In the genomic region with DNA sequence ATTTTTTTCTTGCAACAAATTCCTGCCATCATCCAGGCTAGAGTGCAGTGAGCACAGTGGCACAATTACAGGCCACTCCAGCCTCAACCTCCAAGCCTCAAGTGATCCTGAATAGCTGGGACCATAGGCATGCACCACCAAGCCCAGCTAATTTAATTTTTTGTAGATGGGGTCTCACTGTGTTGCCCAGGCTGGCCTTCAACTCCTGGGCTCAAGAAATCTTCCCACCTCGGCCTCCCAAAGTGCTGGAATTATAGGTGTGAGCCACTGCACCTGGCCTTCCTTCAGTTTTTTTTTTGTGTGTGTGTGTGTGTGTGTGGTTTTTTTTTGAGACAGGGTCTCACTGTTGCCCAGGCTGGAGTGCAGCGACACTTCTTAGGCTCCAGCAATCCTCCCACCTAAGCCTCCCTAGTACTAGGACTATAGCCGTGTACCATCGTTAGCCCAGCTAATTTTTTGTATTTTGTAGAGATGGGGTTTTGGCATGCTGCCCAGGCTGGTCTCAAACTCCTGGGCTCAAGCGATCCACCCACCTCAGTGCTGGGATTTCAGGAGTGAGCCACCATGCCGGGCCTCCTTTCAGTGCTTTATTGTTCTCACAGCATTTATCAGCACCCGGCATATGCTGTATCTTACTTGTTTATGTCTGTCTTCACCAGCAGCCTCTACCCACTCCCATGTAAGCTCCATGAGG, we compare ENCODE assay signal across 22 cellular contexts. TPM values are rescaled to one million over a fixed set of nuclear protein-coding genes. Genes with fewer than 3 reads are reported as not detected.
DNase-seq lines count a peak whose midpoint lies in the region; ATAC-seq, FAIRE-seq and TF ChIP-seq lines count a peak whose summit lies in the region.
"Had no signal": no experiment of that assay in that cellular context is flagged by ENCODE, and none has a peak within 500 bp of the region (broad histone marks: within the 10 kb centered on the region; RNA-seq: fewer than 3 reads in every experiment).

No MANE protein-coding gene starts in this region.

- H3K27ac ChIP-seq in esophagus (ENCODE audit: low read depth in 2 of 2, low read length in 1 of 2) (peak overlapping the region; percentile 9 to 40), temporal lobe (ENCODE audit: low read depth, low read length) (peak overlapping the region; percentile 72), kidney (ENCODE audit: low read depth in 2 of 2, low read length in 2 of 2) (no peak overlapping the region)
- H3K27ac ChIP-seq: adrenal gland, VCaP had no signal

- H3K27me3 Mint-ChIP-seq in activated CD4-positive, alpha-beta T cell treated with anti-CD3 and anti-CD28 coated beads, Interleukin-2, amount 10 ng/mL, durations not matched to agents 7 days and 5 days: no peaks in the 10 kb centered on the region
- H3K27me3 Mint-ChIP-seq: T-cell had no signal

- WGBS in esophagus, 2 donors: 73 to 79% methylated on average over 7 of the region's 7 CpGs

- no peaks in the 10 kb centered on the region for H3K9me3 Mint-ChIP-seq in activated CD4-positive, alpha-beta T cell treated with anti-CD3 and anti-CD28 coated beads, Interleukin-2, amount 10 ng/mL, durations not matched to agents 7 days and 5 days
- H3K9me3 Mint-ChIP-seq: activated T-helper 1 cell treated with anti-CD3 and anti-CD28 coated beads, Interleukin-12 subunit alpha, Interleukin-12 subunit beta, Interleukin-2, Interleukin-4 antibody, amounts not matched to agents 30 ng/mL and 10 ng/mL and 1 ng/mL, durations not matched to agents 14 hours and 24 hours and 36 hours; nephron; T-cell had no signal

- H3K4me3 ChIP-seq in esophagus (ENCODE audit: low read depth in 1 of 2, low read length in 2 of 2) (no peak overlapping the region), kidney (ENCODE audit: low read length in 2 of 2) (no peak overlapping the region)
- H3K4me3 ChIP-seq: adrenal gland, heart right ventricle, lung had no signal

- no peak overlapping the region for H3K9ac ChIP-seq in kidney (ENCODE audit: low read length in 2 of 2)

- no peaks in the 10 kb centered on the region for H3K27me3 ChIP-seq in esophagus (ENCODE audit: control insufficient read depth in 1 of 2, insufficient read depth in 2 of 2, low read length in 2 of 2)
- H3K27me3 ChIP-seq: adrenal gland, heart right ventricle had no signal

- ATAC-seq in GM19328 (IDR thresholded peaks at IDR 0.05; ENCODE audit: unreplicated experiment): no peak
- ATAC-seq: T-cell had no signal

- no peaks in the 10 kb centered on the region for H3K4me1 ChIP-seq in esophagus (ENCODE audit: control insufficient read depth in 2 of 2, insufficient read depth in 2 of 2, low read length in 1 of 2)
- no peaks in the 10 kb centered on the region for H3K4me1 ChIP-seq in kidney (ENCODE audit: control insufficient read depth in 1 of 2, insufficient read depth in 1 of 2, low read depth in 1 of 2, low read length in 2 of 2)
- H3K4me1 ChIP-seq: adrenal gland had no signal

- no peak overlapping the region for H3K4me3 Mint-ChIP-seq in activated CD4-positive, alpha-beta T cell treated with anti-CD3 and anti-CD28 coated beads, Interleukin-2, amount 10 ng/mL, durations not matched to agents 7 days and 5 days
- H3K4me3 Mint-ChIP-seq: activated T-helper 1 cell treated with anti-CD3 and anti-CD28 coated beads, Interleukin-12 subunit alpha, Interleukin-12 subunit beta, Interleukin-2, Interleukin-4 antibody, amounts not matched to agents 30 ng/mL and 10 ng/mL and 1 ng/mL, durations not matched to agents 14 hours and 24 hours and 36 hours; T-cell had no signal

- no peak for FAIRE-seq in kidney (lab: Jason Lieb, UNC)
- no peak for FAIRE-seq in RCC 7860 (lab: Jason Lieb, UNC)

- DNase-seq in activated CD4-positive, alpha-beta T cell treated with anti-CD3 and anti-CD28 coated beads, Interleukin-2, amount 10 ng/mL, durations not matched to agents 7 days and 5 days: no peak
- DNase-seq in activated CD4-positive, alpha-beta T cell treated with anti-CD3 and anti-CD28 coated beads, Interleukin-2, amount 50 U/mL, for 4 hours: no peak
- DNase-seq in NCI-H69 (lab: John Stamatoyannopoulos, UW) (peak; percentile 20), kidney (no peak), RCC 7860 (ENCODE audit: low spot score) (no peak)
- DNase-seq: activated CD8-positive, alpha-beta memory T cell treated with anti-CD3 and anti-CD28 coated beads for 24 hours; adrenal gland; central memory CD4-positive, alpha-beta T cell; effector CD8-positive, alpha-beta T cell; heart right ventricle; Right ventricle myocardium superior; stimulated activated naive CD4-positive, alpha-beta T cell treated with Interleukin-2 at 50 U/mL for 16 hours; T-cell had no signal

- H3K36me3 ChIP-seq in esophagus (ENCODE audit: control insufficient read depth in 2 of 2, insufficient read depth in 2 of 2, low read length in 1 of 2) (peaks cover 2 to 7% of the 10 kb centered on the region in 2 donors), kidney (ENCODE audit: control insufficient read depth in 1 of 2, insufficient read depth in 2 of 2, low read length in 2 of 2) (peaks cover 6 to 14% of the 10 kb centered on the region in 2 donors)

- POLR2A ChIA-PET in activated CD4-positive, alpha-beta T cell treated with anti-CD3 and anti-CD28 coated beads, Interleukin-2, amount 10 ng/mL, durations not matched to agents 7 days and 5 days (lab: Charles Lee): no interaction called here

- H3K27ac Mint-ChIP-seq in activated CD4-positive, alpha-beta T cell treated with anti-CD3 and anti-CD28 coated beads, Interleukin-2, amount 10 ng/mL, durations not matched to agents 7 days and 5 days: peak overlapping the region; percentile 41
- H3K27ac Mint-ChIP-seq: activated T-helper 1 cell treated with anti-CD3 and anti-CD28 coated beads, Interleukin-12 subunit alpha, Interleukin-12 subunit beta, Interleukin-2, Interleukin-4 antibody, amounts not matched to agents 30 ng/mL and 10 ng/mL and 1 ng/mL, durations not matched to agents 14 hours and 24 hours and 36 hours had no signal

- TF ChIP-seq CTCF in kidney (IDR thresholded peaks at IDR 0.05; ENCODE audit: borderline replicate concordance, extremely low read depth, insufficient read depth): no peak

- intact Hi-C loops in kidney (cut with DNase I): no loop called here

- peaks cover 8% of the 10 kb centered on the region for H3K36me3 Mint-ChIP-seq in activated CD4-positive, alpha-beta T cell treated with anti-CD3 and anti-CD28 coated beads, Interleukin-2, amount 10 ng/mL, durations not matched to agents 7 days and 5 days (ENCODE audit: low read depth)

- H3K9me3 ChIP-seq in esophagus (ENCODE audit: control insufficient read depth in 2 of 2, insufficient read depth in 1 of 2, low read depth in 1 of 2, low read length in 1 of 2): no peaks in the 10 kb centered on the region
- no peaks in the 10 kb centered on the region for H3K9me3 ChIP-seq in kidney (ENCODE audit: control insufficient read depth in 1 of 2, low read length in 2 of 2)
- H3K9me3 ChIP-seq: adrenal gland, heart right ventricle had no signal

- H3K4me1 Mint-ChIP-seq in activated CD4-positive, alpha-beta T cell treated with anti-CD3 and anti-CD28 coated beads, Interleukin-2, amount 10 ng/mL, durations not matched to agents 7 days and 5 days: peaks cover 3% of the 10 kb centered on the region

- CTCF ChIA-PET in activated CD4-positive, alpha-beta T cell treated with anti-CD3 and anti-CD28 coated beads, Interleukin-2, amount 10 ng/mL, durations not matched to agents 7 days and 5 days (lab: Charles Lee): interaction anchor here (1.0 to 2.7 kb wide), 3 partner anchors 9 to 51 kb away, joined by 3 to 15 read pairs (median 8); partner anchors contain the start of gene IRGQ

RNA-seq across cellular contexts. Expression of gene SRRM5, which starts 5.9 kb away (rescaled TPM):
- under 1 TPM; 0.50 to 0.79 TPM for total RNA-seq in activated CD4-positive, alpha-beta T cell treated with anti-CD3 and anti-CD28 coated beads, Interleukin-2, amount 10 ng/mL, durations not matched to agents 7 days and 5 days
- polyA plus RNA-seq in esophagus (under 1 TPM; 0.14 to 0.71 TPM), kidney (ENCODE audit: insufficient read depth, low read depth, low replicate concordance) (0.22 TPM)
- total RNA-seq in temporal lobe (not detected), kidney (0.28 TPM)
- total RNA-seq: pulmonary artery endothelial cell, urinary bladder had no signal

RNA-seq across cellular contexts. Expression of gene ZNF576, which starts 9.6 kb away (rescaled TPM):
- 10 to 100 TPM; 14.1 to 14.9 TPM for total RNA-seq in activated CD4-positive, alpha-beta T cell treated with anti-CD3 and anti-CD28 coated beads, Interleukin-2, amount 10 ng/mL, durations not matched to agents 7 days and 5 days
- 10 to 100 TPM in 1 of 2 donors, 1 to 10 TPM in 1; 6.8 to 13.0 TPM for polyA plus RNA-seq in esophagus
- total RNA-seq in temporal lobe: 5.2 TPM
- 15.3 TPM for total RNA-seq in kidney
- 25.6 TPM for polyA plus RNA-seq in kidney (ENCODE audit: insufficient read depth, low read depth, low replicate concordance)

RNA-seq across cellular contexts. Expression of gene IRGQ, which starts 10.1 kb away (rescaled TPM):
- 1 to 10 TPM; 9.0 to 9.7 TPM for total RNA-seq in activated CD4-positive, alpha-beta T cell treated with anti-CD3 and anti-CD28 coated beads, Interleukin-2, amount 10 ng/mL, durations not matched to agents 7 days and 5 days
- 1 to 10 TPM; 3.1 to 4.1 TPM for polyA plus RNA-seq in esophagus
- 92.0 TPM for total RNA-seq in temporal lobe
- 24.2 TPM for total RNA-seq in kidney
- 9.5 TPM for polyA plus RNA-seq in kidney (ENCODE audit: insufficient read depth, low read depth, low replicate concordance)

RNA-seq across cellular contexts. Expression of gene ZNF428, which starts 13.4 kb away (rescaled TPM):
- 10 to 100 TPM; 24.5 to 30.5 TPM for total RNA-seq in activated CD4-positive, alpha-beta T cell treated with anti-CD3 and anti-CD28 coated beads, Interleukin-2, amount 10 ng/mL, durations not matched to agents 7 days and 5 days
- 10 to 100 TPM; 20.4 to 27.3 TPM for polyA plus RNA-seq in esophagus
- 106 TPM for total RNA-seq in temporal lobe
- 44.3 TPM for total RNA-seq in kidney
- polyA plus RNA-seq in kidney (ENCODE audit: insufficient read depth, low read depth, low replicate concordance): 95.4 TPM

RNA-seq across cellular contexts. Expression of gene PINLYP, which starts 30.4 kb away (rescaled TPM):
- 1 to 10 TPM; 4.1 to 5.0 TPM for total RNA-seq in activated CD4-positive, alpha-beta T cell treated with anti-CD3 and anti-CD28 coated beads, Interleukin-2, amount 10 ng/mL, durations not matched to agents 7 days and 5 days
- polyA plus RNA-seq in esophagus: 10 to 100 TPM; 13.5 to 17.6 TPM
- 7.4 TPM for total RNA-seq in temporal lobe
- total RNA-seq in kidney: 14.8 TPM
- 41.8 TPM for polyA plus RNA-seq in kidney (ENCODE audit: insufficient read depth, low read depth, low replicate concordance)

Comparison
In these comparisons a context has a peak if more than half of its experiments do, and no peak if none do; other contexts are left out.
1. H3K27ac ChIP-seq: peak in esophagus (2 of 2) and temporal lobe (single experiment); none in kidney (0 of 2).